24 cellular contexts compared by ENCODE assay signal in genomic region chr6:87667032-87667431, GRCh38. TPM values are rescaled to one million over a fixed set of nuclear protein-coding genes. Genes with fewer than 3 reads are reported as not detected.
DNase-seq lines count a peak whose midpoint lies in the region; ATAC-seq and TF ChIP-seq lines count a peak whose summit lies in the region.
"Had no signal": no experiment of that assay in that cellular context is flagged by ENCODE, and none has a peak within 500 bp of the region (broad histone marks: within the 10 kb centered on the region; RNA-seq: fewer than 3 reads in every experiment).

No MANE protein-coding gene starts in this region.

- TF ChIP-seq CTCF in vagina (IDR thresholded peaks at IDR 0.05): no peak

- no peaks in the 10 kb centered on the region for H3K27me3 ChIP-seq in vagina
- H3K27me3 ChIP-seq: BLaER1 had no signal

- peaks cover 11% of the 10 kb centered on the region for H3K4me1 Mint-ChIP-seq in activated CD8-positive, alpha-beta memory T cell treated with anti-CD3 and anti-CD28 coated beads, Interleukin-2, amount 10 ng/mL, durations not matched to agents 7 days and 5 days
- peaks cover 10% of the 10 kb centered on the region for H3K4me1 Mint-ChIP-seq in memory B cell

- no peak for ATAC-seq in activated CD8-positive, alpha-beta memory T cell treated with anti-CD3 and anti-CD28 coated beads, Interleukin-2, amount 10 ng/mL, durations not matched to agents 7 days and 5 days
- ATAC-seq in GM19438 (IDR thresholded peaks at IDR 0.05; ENCODE audit: low read depth, unreplicated experiment): peak; percentile 51
- peak; percentile 55 for ATAC-seq in HG02981 (IDR thresholded peaks at IDR 0.05; ENCODE audit: unreplicated experiment)
- ATAC-seq in memory B cell (ENCODE audit: low read depth): no peak
- no peak for ATAC-seq in HG02759 (IDR thresholded peaks at IDR 0.05; ENCODE audit: unreplicated experiment)
- no peak for ATAC-seq in activated naive CD4-positive, alpha-beta T cell treated with anti-CD3 and anti-CD28 coated beads, Interleukin-2, amount 50 U/mL, for 72 hours
- ATAC-seq: GM12878 had no signal

- peaks cover 0 to 6% of the 10 kb centered on the region in 2 donors for H3K36me3 ChIP-seq in vagina

- no peak overlapping the region for H3K4me3 ChIP-seq in vagina
- H3K4me3 ChIP-seq: BLaER1, GM12878 had no signal

- no peak overlapping the region for H3K27ac ChIP-seq in vagina
- H3K27ac ChIP-seq: 22Rv1, BLaER1 had no signal

- H3K27me3 Mint-ChIP-seq in activated CD8-positive, alpha-beta memory T cell treated with anti-CD3 and anti-CD28 coated beads, Interleukin-2, amount 10 ng/mL, durations not matched to agents 7 days and 5 days: no peaks in the 10 kb centered on the region
- H3K27me3 Mint-ChIP-seq in memory B cell: no peaks in the 10 kb centered on the region
- H3K27me3 Mint-ChIP-seq: CD4-positive, alpha-beta T cell had no signal

- H3K9me3 ChIP-seq in vagina: no peaks in the 10 kb centered on the region
- H3K9me3 ChIP-seq: BLaER1, Caco-2 had no signal

- H3K9me3 Mint-ChIP-seq in activated CD8-positive, alpha-beta memory T cell treated with anti-CD3 and anti-CD28 coated beads, Interleukin-2, amount 10 ng/mL, durations not matched to agents 7 days and 5 days (ENCODE audit: low read depth): no peaks in the 10 kb centered on the region
- no peaks in the 10 kb centered on the region for H3K9me3 Mint-ChIP-seq in memory B cell
- no peaks in the 10 kb centered on the region for H3K9me3 Mint-ChIP-seq in activated naive CD4-positive, alpha-beta T cell treated with anti-CD3 and anti-CD28 coated beads, Interleukin-2, amount 50 U/mL, for 72 hours
- H3K9me3 Mint-ChIP-seq: CD4-positive, alpha-beta T cell had no signal

- no peak for TF ChIP-seq POLR2A in vagina (IDR thresholded peaks at IDR 0.05)

- H3K36me3 Mint-ChIP-seq in activated CD8-positive, alpha-beta memory T cell treated with anti-CD3 and anti-CD28 coated beads, Interleukin-2, amount 10 ng/mL, durations not matched to agents 7 days and 5 days: peaks cover 35% of the 10 kb centered on the region
- peaks cover 19% of the 10 kb centered on the region for H3K36me3 Mint-ChIP-seq in memory B cell
- H3K36me3 Mint-ChIP-seq in activated naive CD4-positive, alpha-beta T cell treated with anti-CD3 and anti-CD28 coated beads, Interleukin-2, amount 50 U/mL, for 72 hours: peaks cover 0 to 37% of the 10 kb centered on the region in 2 donors

- intact Hi-C loops in vagina (cut with DNase I): no loop called here

- H3K27ac Mint-ChIP-seq in activated CD8-positive, alpha-beta memory T cell treated with anti-CD3 and anti-CD28 coated beads, Interleukin-2, amount 10 ng/mL, durations not matched to agents 7 days and 5 days: peak overlapping the region; percentile 20
- peak overlapping the region; percentile 26 for H3K27ac Mint-ChIP-seq in memory B cell
- peak overlapping the region in 1 of 2 donors; percentile 35 for H3K27ac Mint-ChIP-seq in activated naive CD4-positive, alpha-beta T cell treated with anti-CD3 and anti-CD28 coated beads, Interleukin-2, amount 50 U/mL, for 72 hours
- H3K27ac Mint-ChIP-seq: CD4-positive, alpha-beta T cell had no signal

- no peaks in the 10 kb centered on the region for H3K4me1 ChIP-seq in vagina
- H3K4me1 ChIP-seq: BLaER1 had no signal

- no peak overlapping the region for H3K4me3 Mint-ChIP-seq in activated CD8-positive, alpha-beta memory T cell treated with anti-CD3 and anti-CD28 coated beads, Interleukin-2, amount 10 ng/mL, durations not matched to agents 7 days and 5 days
- H3K4me3 Mint-ChIP-seq in memory B cell: no peak overlapping the region
- H3K4me3 Mint-ChIP-seq: CD4-positive, alpha-beta T cell had no signal

- CTCF ChIA-PET in activated CD8-positive, alpha-beta memory T cell treated with anti-CD3 and anti-CD28 coated beads, Interleukin-2, amount 10 ng/mL, durations not matched to agents 7 days and 5 days (lab: Charles Lee): no interaction called here

- no peak for DNase-seq in activated CD8-positive, alpha-beta memory T cell treated with anti-CD3 and anti-CD28 coated beads, Interleukin-2, amount 10 ng/mL, durations not matched to agents 7 days and 5 days
- DNase-seq in activated CD8-positive, alpha-beta memory T cell treated with anti-CD3 and anti-CD28 coated beads for 24 hours: no peak
- no peak for DNase-seq in memory B cell (ENCODE audit: low spot score in 2 of 2)
- DNase-seq in vagina (ENCODE audit: extremely low spot score in 2 of 2): no peak
- DNase-seq in activated naive CD4-positive, alpha-beta T cell treated with anti-CD3 and anti-CD28 coated beads, Interleukin-2, amount 50 U/mL, for 72 hours (ENCODE audit: low spot score in 2 of 2): no peak
- DNase-seq: ACHN; Caco-2; CD4-positive, alpha-beta T cell; DMS 273 treated with DMSO at 0.1 percent for 48 hours; DND-41; GOT3; Karpas-422; MV-4-11; NCI-H1694 treated with DMSO at 0.1 percent for 48 hours; NCI-H2081 treated with DMSO at 0.1 percent for 48 hours; NCI-H2171 treated with DMSO at 0.1 percent for 48 hours; NCI-H524 treated with DMSO at 0.1 percent for 48 hours; Right ventricle myocardium superior had no signal

RNA-seq across cellular contexts. Expression of gene AKIRIN2, which starts 35.0 kb away (rescaled TPM):
- 10 to 100 TPM; 57.3 to 64.4 TPM for total RNA-seq in activated CD8-positive, alpha-beta memory T cell treated with anti-CD3 and anti-CD28 coated beads, Interleukin-2, amount 10 ng/mL, durations not matched to agents 7 days and 5 days
- total RNA-seq in vagina: 32.9 TPM
- total RNA-seq in activated naive CD4-positive, alpha-beta T cell treated with anti-CD3 and anti-CD28 coated beads, Interleukin-2, amount 50 U/mL, for 72 hours: 10 to 100 TPM; 48.8 to 63.4 TPM

Comparison
In these comparisons a context has a peak if more than half of its experiments do, and no peak if none do; other contexts are left out.
1. ATAC-seq: peak in GM19438 (single experiment) and HG02981 (single experiment); none in activated CD8-positive, alpha-beta memory T cell treated with anti-CD3 and anti-CD28 coated beads, Interleukin-2, amount 10 ng/mL, durations not matched to agents 7 days and 5 days (single experiment), memory B cell (single experiment), HG02759 (single experiment) and activated naive CD4-positive, alpha-beta T cell treated with anti-CD3 and anti-CD28 coated beads, Interleukin-2, amount 50 U/mL, for 72 hours (0 of 2).